Comparison of ENCODE assay signal across 27 cellular contexts in the genomic region with DNA sequence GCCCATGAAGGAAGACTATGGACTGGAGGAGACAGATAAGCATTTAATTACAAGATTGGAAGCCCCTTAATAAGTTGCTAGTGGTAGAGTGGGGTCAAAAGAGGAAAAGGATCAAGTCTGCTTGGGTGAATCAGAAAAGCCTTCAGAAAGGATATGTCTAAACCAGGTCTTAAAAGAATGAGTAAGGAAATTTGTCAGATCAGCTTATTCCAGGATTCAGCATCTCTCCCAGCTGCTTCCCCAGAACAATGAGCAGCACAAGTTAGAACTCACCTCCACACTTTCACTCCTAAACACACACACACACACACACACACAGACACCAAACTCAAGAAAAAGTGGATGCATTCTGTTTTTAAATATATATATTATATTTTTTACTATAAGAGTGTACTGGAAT.
A peak's percentile ranks its signal among the peaks of the same experiment; 100 is the strongest.
DNase-seq lines count a peak whose midpoint lies in the region; ATAC-seq, FAIRE-seq and TF ChIP-seq lines count a peak whose summit lies in the region.
"Had no signal": no experiment of that assay in that cellular context is flagged by ENCODE, and none has a peak within 500 bp of the region (broad histone marks: within the 10 kb centered on the region; RNA-seq: fewer than 3 reads in every experiment).

No MANE protein-coding gene starts in this region.

- TF ChIP-seq CTCF in HepG2 (CRISPR knock-in tag; IDR thresholded peaks at IDR 0.05) (no peak), right lobe of liver (IDR thresholded peaks at IDR 0.05) (no peak), WERI-Rb-1 (IDR thresholded peaks at IDR 0.05; ENCODE audit: low read depth, low read length) (no peak)

- no peaks in the 10 kb centered on the region for H3K79me1 ChIP-seq in mesendoderm (ENCODE audit: low read length)

- CTCF ChIA-PET in HepG2 (lab: Yijun Ruan, JAX; ENCODE audit: low intra/inter-chr PET ratio, low total read pairs): no interaction called here

- H3K27me3 ChIP-seq in HepG2 (ENCODE audit: control insufficient read depth in 1 of 2, insufficient read depth in 2 of 2, low read length in 2 of 2) (no peaks in the 10 kb centered on the region; a peak in 1 of 5 replicates), right lobe of liver (no peaks in the 10 kb centered on the region), WERI-Rb-1 (ENCODE audit: insufficient read depth, low read depth, severe bottlenecking) (peaks cover 6% of the 10 kb centered on the region), mesendoderm (ENCODE audit: insufficient read depth, low read length, poor library complexity) (no peaks in the 10 kb centered on the region), right cardiac atrium (ENCODE audit: control insufficient read depth, insufficient read depth) (no peaks in the 10 kb centered on the region)
- H3K27me3 ChIP-seq: BE2C, BLaER1 had no signal

- intact Hi-C loops in HepG2 (cut with micrococcal nuclease; ENCODE audit: unreplicated experiment) (loop anchor here (10.0 kb wide), 1 partner anchor 1514 kb away; no protein-coding TSS in a partner anchor), right lobe of liver (cut with DNase I) (no loop called here), right cardiac atrium (cut with DNase I) (no loop called here)

- no peak overlapping the region for H2BK120ac ChIP-seq in mesendoderm (ENCODE audit: low read depth, low read length)

- no peak overlapping the region for H2AK5ac ChIP-seq in mesendoderm (ENCODE audit: low read length)

- H4K8ac ChIP-seq in mesendoderm (ENCODE audit: low read depth, low read length): no peak overlapping the region

- ATAC-seq in HepG2: no peak
- no peak for ATAC-seq in right lobe of liver
- ATAC-seq in right cardiac atrium: no peak
- ATAC-seq: GM12878 had no signal

- H3K27ac ChIP-seq in HepG2 (ENCODE audit: extremely low read length, insufficient read depth, low read length): no peak overlapping the region
- no peak overlapping the region for H3K27ac ChIP-seq in right lobe of liver
- no peak overlapping the region for H3K27ac ChIP-seq in WERI-Rb-1
- H3K27ac ChIP-seq in mesendoderm (ENCODE audit: low read depth, low read length): no peak overlapping the region
- H3K27ac ChIP-seq in right cardiac atrium (ENCODE audit: low read length): no peak overlapping the region
- H3K27ac ChIP-seq: 22Rv1, BLaER1 had no signal

- no peaks in the 10 kb centered on the region for H3K36me3 ChIP-seq in HepG2 (replicated peaks in 1 of 2; ENCODE audit: control insufficient read depth in 1 of 2, insufficient read depth in 2 of 2, low read length in 2 of 2)
- H3K36me3 ChIP-seq in right lobe of liver: no peaks in the 10 kb centered on the region
- H3K36me3 ChIP-seq in WERI-Rb-1: no peaks in the 10 kb centered on the region
- no peaks in the 10 kb centered on the region for H3K36me3 ChIP-seq in mesendoderm (ENCODE audit: control insufficient read depth, insufficient read depth, low read length)
- H3K36me3 ChIP-seq: BE2C, BLaER1 had no signal

- H3K4me1 ChIP-seq in HepG2 (ENCODE audit: insufficient read depth, low read length): no peaks in the 10 kb centered on the region
- no peaks in the 10 kb centered on the region for H3K4me1 ChIP-seq in right lobe of liver
- H3K4me1 ChIP-seq in mesendoderm (ENCODE audit: control insufficient read depth, low read depth, low read length): no peaks in the 10 kb centered on the region
- H3K4me1 ChIP-seq in right cardiac atrium (ENCODE audit: control insufficient read depth, insufficient read depth, low read length): no peaks in the 10 kb centered on the region
- H3K4me1 ChIP-seq: BE2C, BLaER1 had no signal

- H3K18ac ChIP-seq in mesendoderm (ENCODE audit: low read length): no peak overlapping the region

- no peak overlapping the region for H3K56ac ChIP-seq in mesendoderm (ENCODE audit: low read length)

- H4K5ac ChIP-seq in mesendoderm (ENCODE audit: low read length): no peak overlapping the region

- peak; percentile 2 for DNase-seq in NCI-H146 treated with DMSO at 0.1 percent for 48 hours (lab: John Stamatoyannopoulos, UW; ENCODE audit: unreplicated experiment)
- DNase-seq in NCI-H146 (lab: John Stamatoyannopoulos, UW): no peak
- no peak for DNase-seq in HepG2 (ENCODE audit: low spot score)
- no peak for DNase-seq in right lobe of liver
- peak; percentile 26 for DNase-seq in WERI-Rb-1
- DNase-seq in mesendoderm: no peak
- DNase-seq in right cardiac atrium: no peak
- no peak for DNase-seq in stimulated activated naive CD4-positive, alpha-beta T cell treated with Interleukin-2 at 50 U/mL for 16 hours (lab: John Stamatoyannopoulos, UW)
- DNase-seq: ACHN; BE2C; C1 segment of cervical spinal cord; CD4-positive, alpha-beta memory T cell; CD4-positive, CD25-positive, alpha-beta regulatory T cell; CD8-positive, alpha-beta memory T cell; COR-L47; DMS 273 treated with DMSO at 0.1 percent for 48 hours; DMS153; DMS53; DMS79; DND-41; EL; GDM1 had no signal

- no peak overlapping the region for H3K4ac ChIP-seq in mesendoderm (ENCODE audit: low read depth, low read length)

- H3K4me2 ChIP-seq in HepG2 (ENCODE audit: low read depth, low read length): no peak overlapping the region
- no peak overlapping the region for H3K4me2 ChIP-seq in mesendoderm (ENCODE audit: low read length)
- H3K4me2 ChIP-seq: BLaER1 had no signal

- in situ Hi-C loops in HepG2 (cut with HindIII; ENCODE audit: extremely low pct_ligation_motif_present, low pct_unique_long_range_greater_than_20kb): loop anchor here (25.0 kb wide), 1 partner anchor 1531 kb away; a partner anchor contains a TSS

- no peaks in the 10 kb centered on the region for H4K20me1 ChIP-seq in HepG2 (ENCODE audit: insufficient read depth, low read length)
- H4K20me1 ChIP-seq: BLaER1 had no signal

- no peak overlapping the region for H3K23ac ChIP-seq in mesendoderm (ENCODE audit: low read length)

- no peak overlapping the region for H2AFZ ChIP-seq in HepG2 (ENCODE audit: low read length)

- H3K9ac ChIP-seq in HepG2 (ENCODE audit: insufficient read depth, low read depth, low read length) (no peak overlapping the region), mesendoderm (ENCODE audit: low read length) (no peak overlapping the region)
- H3K9ac ChIP-seq: BLaER1 had no signal

- no peak for FAIRE-seq in HepG2 (lab: Jason Lieb, UNC)
- FAIRE-seq: GM12878, GM12892, GM18507 had no signal

- TF ChIP-seq EP300 in HepG2 (IDR thresholded peaks at IDR 0.05; ENCODE audit: low read depth in 2 of 2, low read length in 2 of 2) (no peak), HepG2 (CRISPR knock-in tag; IDR thresholded peaks at IDR 0.05; ENCODE audit: borderline replicate concordance) (no peak)

- no peak for TF ChIP-seq RAD21 in HepG2 (CRISPR knock-in tag; IDR thresholded peaks at IDR 0.05)

- H3K4me3 ChIP-seq in HepG2 (replicated peaks in 1 of 3; ENCODE audit: insufficient read depth in 1 of 3, low read depth in 2 of 3, low read length in 3 of 3): no peak overlapping the region
- H3K4me3 ChIP-seq in right lobe of liver: no peak overlapping the region
- no peak overlapping the region for H3K4me3 ChIP-seq in WERI-Rb-1 (ENCODE audit: low read depth, low read length)
- no peak overlapping the region for H3K4me3 ChIP-seq in mesendoderm (ENCODE audit: low read length)
- H3K4me3 ChIP-seq in right cardiac atrium (ENCODE audit: low read length): no peak overlapping the region
- H3K4me3 ChIP-seq: BLaER1, GM12878 had no signal

- H3K9me3 ChIP-seq in HepG2 (ENCODE audit: low read length): peaks cover 14% of the 10 kb centered on the region
- no peaks in the 10 kb centered on the region for H3K9me3 ChIP-seq in right lobe of liver
- H3K9me3 ChIP-seq in WERI-Rb-1 (ENCODE audit: severe bottlenecking): peaks cover 4% of the 10 kb centered on the region
- peaks cover 1% of the 10 kb centered on the region for H3K9me3 ChIP-seq in right cardiac atrium (ENCODE audit: control insufficient read depth, low read length)
- H3K9me3 ChIP-seq: BE2C had no signal

- TF ChIP-seq POLR2A in HepG2 (IDR thresholded peaks at IDR 0.05; ENCODE audit: insufficient read depth in 1 of 2, low read depth in 2 of 2, low read length in 2 of 2) (no peak), right lobe of liver (IDR thresholded peaks at IDR 0.05) (no peak)

- H2BK15ac ChIP-seq in mesendoderm (replicated peaks; ENCODE audit: low read depth): peak overlapping the region; percentile 88

- BruUV-seq in HepG2 (replicated peaks; lab: Mats Ljungman, UMichigan): no TSS peak

- POLR2A ChIA-PET in HepG2 (lab: Yijun Ruan, JAX): no interaction called here

- no peaks in the 10 kb centered on the region for H3K79me2 ChIP-seq in HepG2 (ENCODE audit: insufficient read depth, low read length)
- no peaks in the 10 kb centered on the region for H3K79me2 ChIP-seq in mesendoderm (ENCODE audit: control insufficient read depth, insufficient read depth, low read length)

- H2BK5ac ChIP-seq in mesendoderm (ENCODE audit: low read length): no peak overlapping the region

TF ChIP-seq in HepG2, 621 proteins besides CTCF, POLR2A, EP300 and RAD21:
- TF ChIP-seq MAFK (conservative IDR thresholded peaks at IDR 0.05 in 1 of 2, IDR thresholded peaks at IDR 0.05 in 1 of 2; ENCODE audit: low read length in 2 of 2) (peak; percentile 50 to 60; a peak in 3 of 4 replicates), XBP1 (CRISPR knock-in tag; IDR thresholded peaks at IDR 0.05) (no peak), MAFF (IDR thresholded peaks at IDR 0.05; ENCODE audit: low read depth, low read length) (peak; percentile 44)

Comparison
In these comparisons a context has a peak if more than half of its experiments do, and no peak if none do; other contexts are left out.
1. DNase-seq: peak in NCI-H146 treated with DMSO at 0.1 percent for 48 hours (single experiment) and WERI-Rb-1 (single experiment); none in NCI-H146 (single experiment), HepG2 (single experiment), right lobe of liver (0 of 3), mesendoderm (single experiment), right cardiac atrium (0 of 3) and stimulated activated naive CD4-positive, alpha-beta T cell treated with Interleukin-2 at 50 U/mL for 16 hours (single experiment).